ENCODE assay signal across 17 cellular contexts in genomic region chr2:31227711-31228125, GRCh38. TPM values are rescaled to one million over a fixed set of nuclear protein-coding genes. Genes with fewer than 3 reads are reported as not detected.
DNase-seq lines count a peak whose midpoint lies in the region; ATAC-seq and TF ChIP-seq lines count a peak whose summit lies in the region.
"Had no signal": no experiment of that assay in that cellular context is flagged by ENCODE, and none has a peak within 500 bp of the region (broad histone marks: within the 10 kb centered on the region; RNA-seq: fewer than 3 reads in every experiment).

No MANE protein-coding gene starts in this region.

- no peak overlapping the region for H3K4me3 ChIP-seq in mammary epithelial cell (replicated peaks in 1 of 3; ENCODE audit: insufficient read depth in 1 of 3, low read depth in 2 of 3, low read length in 3 of 3)

- H3K9me3 Mint-ChIP-seq in stimulated activated memory B cell treated with anti-CD40 and anti-IgM and Interleukin-4, amounts not matched to agents 10 μg/mL and 1 μg/mL and 100 μg/mL, for 72 hours = no peaks in the 10 kb centered on the region
- no peaks in the 10 kb centered on the region for H3K9me3 Mint-ChIP-seq in activated CD8-positive, alpha-beta T cell treated with anti-CD3 and anti-CD28 coated beads, Interleukin-2, amount 10 ng/mL, durations not matched to agents 7 days and 5 days (ENCODE audit: insufficient read depth)
- H3K9me3 Mint-ChIP-seq: CD8-positive, alpha-beta T cell; dendritic cell treated with granulocyte-macrophage colony-stimulating factor and Interleukin-4, amounts not matched to agents 40 ng/mL and 50 ng/mL, for 4 days; naive B cell had no signal

- WGBS in mammary epithelial cell (ENCODE audit: low coverage, missing lambda C conversion rate) = 85% methylated on average over 10 of the region's 10 CpGs

- H3K36me3 Mint-ChIP-seq in stimulated activated memory B cell treated with anti-CD40 and anti-IgM and Interleukin-4, amounts not matched to agents 10 μg/mL and 1 μg/mL and 100 μg/mL, for 72 hours = peaks cover 7% of the 10 kb centered on the region
- H3K36me3 Mint-ChIP-seq in activated CD8-positive, alpha-beta T cell treated with anti-CD3 and anti-CD28 coated beads, Interleukin-2, amount 10 ng/mL, durations not matched to agents 7 days and 5 days (ENCODE audit: low read depth) = no peaks in the 10 kb centered on the region
- H3K36me3 Mint-ChIP-seq: CD8-positive, alpha-beta T cell; naive B cell had no signal

- H3K27me3 Mint-ChIP-seq in stimulated activated memory B cell treated with anti-CD40 and anti-IgM and Interleukin-4, amounts not matched to agents 10 μg/mL and 1 μg/mL and 100 μg/mL, for 72 hours = no peaks in the 10 kb centered on the region
- peaks cover 41% of the 10 kb centered on the region for H3K27me3 Mint-ChIP-seq in activated CD8-positive, alpha-beta T cell treated with anti-CD3 and anti-CD28 coated beads, Interleukin-2, amount 10 ng/mL, durations not matched to agents 7 days and 5 days (ENCODE audit: low read depth)
- H3K27me3 Mint-ChIP-seq: naive B cell had no signal

- H3K36me3 ChIP-seq in mammary epithelial cell (ENCODE audit: insufficient read depth, low read length) = no peaks in the 10 kb centered on the region

- peak; percentile 93 for ATAC-seq in foreskin keratinocyte
- ATAC-seq in stimulated activated memory B cell treated with anti-CD40 and anti-IgM and Interleukin-4, amounts not matched to agents 10 μg/mL and 1 μg/mL and 100 μg/mL, for 72 hours = no peak
- no peak for ATAC-seq in activated CD8-positive, alpha-beta T cell treated with anti-CD3 and anti-CD28 coated beads, Interleukin-2, amount 10 ng/mL, durations not matched to agents 7 days and 5 days
- ATAC-seq: CD8-positive, alpha-beta T cell had no signal

- DNase-seq in M059J (ENCODE audit: low read depth) = peak; percentile 14
- DNase-seq in NCI-H748 (lab: John Stamatoyannopoulos, UW; ENCODE audit: unreplicated experiment) = peak; percentile 20
- peak; percentile 83 to 85 for DNase-seq in foreskin keratinocyte
- no peak for DNase-seq in head of caudate nucleus
- no peak for DNase-seq in activated CD8-positive, alpha-beta T cell treated with anti-CD3 and anti-CD28 coated beads, Interleukin-2, amount 10 ng/mL, durations not matched to agents 7 days and 5 days
- DNase-seq in SKM-1 (lab: John Stamatoyannopoulos, UW; ENCODE audit: unreplicated experiment) = no peak
- no peak for DNase-seq in mammary epithelial cell
- DNase-seq: activated CD4-positive, CD25-positive, alpha-beta regulatory T cell treated with anti-CD3 and anti-CD28 coated beads, Interleukin-2, amount 50 U/mL, for 72 hours; activated CD8-positive, alpha-beta memory T cell treated with anti-CD3 and anti-CD28 coated beads, Interleukin-2, amount 50 U/mL, for 48 hours; activated naive CD4-positive, alpha-beta T cell treated with Interleukin-2 at 50 U/mL for 16 hours; naive B cell; SHP77 treated with DMSO at 0.1 percent for 48 hours; substantia nigra; T-helper 2 cell had no signal

- no TSS peak for BruUV-seq in mammary epithelial cell (replicated peaks; lab: Mats Ljungman, UMichigan)

- H3K4me1 ChIP-seq in foreskin keratinocyte = peaks cover 7% of the 10 kb centered on the region
- H3K4me1 ChIP-seq in mammary epithelial cell (ENCODE audit: insufficient read depth, low read length) = no peaks in the 10 kb centered on the region

- no peaks in the 10 kb centered on the region for H3K79me2 ChIP-seq in mammary epithelial cell (ENCODE audit: insufficient read depth, low read length)

- H3K4me2 ChIP-seq in mammary epithelial cell (ENCODE audit: insufficient read depth, low read depth, low read length) = no peak overlapping the region

- H3K27me3 ChIP-seq in foreskin keratinocyte = no peaks in the 10 kb centered on the region
- no peaks in the 10 kb centered on the region for H3K27me3 ChIP-seq in mammary epithelial cell (ENCODE audit: insufficient read depth, low read length)

- H3K27ac Mint-ChIP-seq in stimulated activated memory B cell treated with anti-CD40 and anti-IgM and Interleukin-4, amounts not matched to agents 10 μg/mL and 1 μg/mL and 100 μg/mL, for 72 hours = peak overlapping the region; percentile 11
- H3K27ac Mint-ChIP-seq in activated CD8-positive, alpha-beta T cell treated with anti-CD3 and anti-CD28 coated beads, Interleukin-2, amount 10 ng/mL, durations not matched to agents 7 days and 5 days = no peak overlapping the region
- H3K27ac Mint-ChIP-seq: CD8-positive, alpha-beta T cell; dendritic cell treated with granulocyte-macrophage colony-stimulating factor and Interleukin-4, amounts not matched to agents 40 ng/mL and 50 ng/mL, for 4 days had no signal

- H3K9ac ChIP-seq in mammary epithelial cell (ENCODE audit: insufficient read depth, low read length) = no peak overlapping the region

- TF ChIP-seq CTCF in foreskin keratinocyte (conservative IDR thresholded peaks at IDR 0.05) = no peak
- TF ChIP-seq CTCF in mammary epithelial cell (conservative IDR thresholded peaks at IDR 0.05 in 1 of 2, IDR thresholded peaks at IDR 0.05 in 1 of 2; ENCODE audit: extremely low read depth in 1 of 2, insufficient read depth in 1 of 2, low read depth in 1 of 2, low read length in 2 of 2) = no peak

- H3K4me3 Mint-ChIP-seq in stimulated activated memory B cell treated with anti-CD40 and anti-IgM and Interleukin-4, amounts not matched to agents 10 μg/mL and 1 μg/mL and 100 μg/mL, for 72 hours = no peak overlapping the region
- H3K4me3 Mint-ChIP-seq in activated CD8-positive, alpha-beta T cell treated with anti-CD3 and anti-CD28 coated beads, Interleukin-2, amount 10 ng/mL, durations not matched to agents 7 days and 5 days = no peak overlapping the region
- H3K4me3 Mint-ChIP-seq: CD8-positive, alpha-beta T cell; dendritic cell treated with granulocyte-macrophage colony-stimulating factor and Interleukin-4, amounts not matched to agents 40 ng/mL and 50 ng/mL, for 4 days; naive B cell had no signal

- no peak overlapping the region for H2AFZ ChIP-seq in mammary epithelial cell (ENCODE audit: low read depth, low read length)

- CTCF ChIA-PET in activated CD8-positive, alpha-beta T cell treated with anti-CD3 and anti-CD28 coated beads, Interleukin-2, amount 10 ng/mL, durations not matched to agents 7 days and 5 days (lab: Charles Lee) = no interaction called here
- CTCF ChIA-PET in mammary epithelial cell (lab: Charles Lee; ENCODE audit: low non-redundant PET) = no interaction called here

- POLR2A ChIA-PET in activated CD8-positive, alpha-beta T cell treated with anti-CD3 and anti-CD28 coated beads, Interleukin-2, amount 10 ng/mL, durations not matched to agents 7 days and 5 days (lab: Charles Lee) = no interaction called here

- H3K4me1 Mint-ChIP-seq in stimulated activated memory B cell treated with anti-CD40 and anti-IgM and Interleukin-4, amounts not matched to agents 10 μg/mL and 1 μg/mL and 100 μg/mL, for 72 hours = peaks cover 26% of the 10 kb centered on the region
- no peaks in the 10 kb centered on the region for H3K4me1 Mint-ChIP-seq in activated CD8-positive, alpha-beta T cell treated with anti-CD3 and anti-CD28 coated beads, Interleukin-2, amount 10 ng/mL, durations not matched to agents 7 days and 5 days (ENCODE audit: low read depth)

- dilution Hi-C loops in mammary epithelial cell (cut with HindIII; ENCODE audit: low sequenced_read_pairs) = no loop called here

- in situ Hi-C loops in mammary epithelial cell (cut with MboI; ENCODE audit: low sequenced_read_pairs in 2 of 2) = loop anchor here in 1 of 2 donors (25.0 kb wide), 1 partner anchor 210 kb away; no protein-coding TSS in a partner anchor

- H3K9me3 ChIP-seq in mammary epithelial cell (replicated peaks; ENCODE audit: insufficient read depth, low read length) = no peaks in the 10 kb centered on the region

- no peaks in the 10 kb centered on the region for H4K20me1 ChIP-seq in mammary epithelial cell (ENCODE audit: insufficient read depth, low read length)

- intact Hi-C loops in head of caudate nucleus (cut with DNase I) (no loop called here), mammary epithelial cell (cut with micrococcal nuclease) (no loop called here)

- H3K27ac ChIP-seq in foreskin keratinocyte (peak overlapping the region; percentile 85), mammary epithelial cell (ENCODE audit: insufficient read depth, low read depth, low read length) (no peak overlapping the region)

RNA-seq across cellular contexts. Expression of gene EHD3, which starts 6.2 kb away (rescaled TPM):
- total RNA-seq in M059J (2014; rRNA removed; shearing (Covaris generic)) = 9.8 and 19.2 TPM in 2 replicates
- total RNA-seq in foreskin keratinocyte (12.4 and 13.2 TPM in 2 replicates), mammary epithelial cell (10 to 100 TPM; 39.4 to 53.3 TPM)
- polyA plus RNA-seq in foreskin keratinocyte (6.5 and 6.8 TPM in 2 replicates), mammary epithelial cell (12.3 TPM)
- under 1 TPM; 0.05 to 0.21 TPM for total RNA-seq in activated CD8-positive, alpha-beta T cell treated with anti-CD3 and anti-CD28 coated beads, Interleukin-2, amount 10 ng/mL, durations not matched to agents 7 days and 5 days
- 9.6 TPM for polyA minus RNA-seq in mammary epithelial cell

RNA-seq across cellular contexts. Expression of gene CAPN14, which starts 10.4 kb away (rescaled TPM):
- 0.30 and 1.0 TPM in 2 replicates for total RNA-seq in M059J (2014; rRNA removed; shearing (Covaris generic))
- 0.31 and 0.35 TPM in 2 replicates for total RNA-seq in foreskin keratinocyte
- polyA plus RNA-seq in foreskin keratinocyte = 0.11 and 0.12 TPM in 2 replicates
- total RNA-seq in activated CD8-positive, alpha-beta T cell treated with anti-CD3 and anti-CD28 coated beads, Interleukin-2, amount 10 ng/mL, durations not matched to agents 7 days and 5 days = not detected
- total RNA-seq in mammary epithelial cell = under 1 TPM; 0.17 to 0.47 TPM
- 0.20 TPM for polyA plus RNA-seq in mammary epithelial cell
- 3.2 TPM for polyA minus RNA-seq in mammary epithelial cell

Comparison
In these comparisons a context has a peak if more than half of its experiments do, and no peak if none do; other contexts are left out.
1. DNase-seq: peak in M059J (single experiment), NCI-H748 (single experiment) and foreskin keratinocyte (2 of 2); none in head of caudate nucleus (0 of 42), activated CD8-positive, alpha-beta T cell treated with anti-CD3 and anti-CD28 coated beads, Interleukin-2, amount 10 ng/mL, durations not matched to agents 7 days and 5 days (single experiment), SKM-1 (single experiment) and mammary epithelial cell (single experiment).